Comparison of ENCODE assay signal across 21 cellular contexts in genomic region chr14:94771191-94771905, GRCh38. TPM values are rescaled to one million over a fixed set of nuclear protein-coding genes. Genes with fewer than 3 reads are reported as not detected.
DNase-seq lines count a peak whose midpoint lies in the region; ATAC-seq and TF ChIP-seq lines count a peak whose summit lies in the region.
"Had no signal": no experiment of that assay in that cellular context is flagged by ENCODE, and none has a peak within 500 bp of the region (broad histone marks: within the 10 kb centered on the region; RNA-seq: fewer than 3 reads in every experiment).

No MANE protein-coding gene starts in this region.

- H3K4ac ChIP-seq in H9 (ENCODE audit: low read depth, low read length) (no peak overlapping the region), trophoblast cell (ENCODE audit: low read depth, low read length) (no peak overlapping the region)

- H3K27ac ChIP-seq in H9 (ENCODE audit: insufficient read length, low read depth, low read length) (no peak overlapping the region), iPS-18a (ENCODE audit: low read length) (no peak overlapping the region), trophoblast cell (ENCODE audit: low read depth, low read length) (no peak overlapping the region)
- H3K27ac ChIP-seq: KMS-11, lower lobe of right lung, tibial artery had no signal

- WGBS in H9 (ENCODE audit: extremely low coverage, insufficient read length, low lambda C conversion rate), result no CpG with 5 or more reads among the region's 54 CpGs
- no CpG with 5 or more reads among the region's 54 CpGs for WGBS in trophoblast cell (ENCODE audit: extremely low coverage, insufficient coverage, insufficient read length)

- H4K91ac ChIP-seq in H9 (ENCODE audit: insufficient read length, low read depth, low read length) (no peak overlapping the region), trophoblast cell (ENCODE audit: low read depth, low read length) (no peak overlapping the region)

- no peak overlapping the region for H3K27ac Mint-ChIP-seq in H9
- no peak overlapping the region for H3K27ac Mint-ChIP-seq in activated T-helper 2 cell treated with anti-CD3 and anti-CD28 coated beads, Interferon-gamma antibody, Interleukin-2, Interleukin-4, amounts not matched to agents 10 μg/mL and 5 μg/mL and 100 μg/mL, durations not matched to agents 14 hours and 24 hours and 36 hours

- no peak overlapping the region for H2AK5ac ChIP-seq in H9 (ENCODE audit: insufficient read length, low read length)
- no peak overlapping the region for H2AK5ac ChIP-seq in trophoblast cell (ENCODE audit: low read length)

- H3K36me3 ChIP-seq in iPS-18a (ENCODE audit: control insufficient read depth, low read depth, low read length), result no peaks in the 10 kb centered on the region
- no peaks in the 10 kb centered on the region for H3K36me3 ChIP-seq in trophoblast cell (ENCODE audit: control insufficient read depth in 1 of 2, insufficient read depth in 2 of 2, low read length in 2 of 2)
- H3K36me3 ChIP-seq: lower lobe of right lung, tibial artery had no signal

- no peak overlapping the region for H2BK20ac ChIP-seq in H9 (ENCODE audit: low read depth, low read length, poor library complexity, severe bottlenecking)

- H3K18ac ChIP-seq in H9 (ENCODE audit: insufficient read length, low read depth, low read length) (no peak overlapping the region), trophoblast cell (ENCODE audit: low read length) (no peak overlapping the region)

- H3K23ac ChIP-seq in H9 (ENCODE audit: insufficient read length, low read depth, low read length) (no peak overlapping the region), trophoblast cell (ENCODE audit: low read length) (no peak overlapping the region)

- no peaks in the 10 kb centered on the region for H4K20me1 ChIP-seq in H9 (ENCODE audit: control insufficient read depth, insufficient read depth, insufficient read length)

- peaks cover 62 to 72% of the 10 kb centered on the region in 2 experiments for H3K4me1 Mint-ChIP-seq in H9
- H3K4me1 Mint-ChIP-seq in activated T-helper 2 cell treated with anti-CD3 and anti-CD28 coated beads, Interferon-gamma antibody, Interleukin-2, Interleukin-4, amounts not matched to agents 10 μg/mL and 5 μg/mL and 100 μg/mL, durations not matched to agents 14 hours and 24 hours and 36 hours (ENCODE audit: low read depth), result peaks cover 9% of the 10 kb centered on the region

- no peaks in the 10 kb centered on the region for H3K36me3 Mint-ChIP-seq in H9 (ENCODE audit: insufficient read depth in 1 of 3, low read depth in 3 of 3)
- H3K36me3 Mint-ChIP-seq in activated T-helper 2 cell treated with anti-CD3 and anti-CD28 coated beads, Interferon-gamma antibody, Interleukin-2, Interleukin-4, amounts not matched to agents 10 μg/mL and 5 μg/mL and 100 μg/mL, durations not matched to agents 14 hours and 24 hours and 36 hours (ENCODE audit: low read depth), result peaks cover 7% of the 10 kb centered on the region

- H2BK120ac ChIP-seq in H9 (ENCODE audit: low read depth, low read length, poor library complexity, severe bottlenecking) (no peak overlapping the region), trophoblast cell (ENCODE audit: insufficient read depth, low read length, poor library complexity) (no peak overlapping the region)

- H4K8ac ChIP-seq in H9 (replicated peaks; ENCODE audit: insufficient read length, low read depth, low read length) (no peak overlapping the region), trophoblast cell (ENCODE audit: low read depth, low read length) (no peak overlapping the region)

- peaks cover 98% of the 10 kb centered on the region for H3K27me3 Mint-ChIP-seq in H9 (ENCODE audit: low read depth)
- H3K27me3 Mint-ChIP-seq in activated T-helper 2 cell treated with anti-CD3 and anti-CD28 coated beads, Interferon-gamma antibody, Interleukin-2, Interleukin-4, amounts not matched to agents 10 μg/mL and 5 μg/mL and 100 μg/mL, durations not matched to agents 14 hours and 24 hours and 36 hours (ENCODE audit: low read depth), result peaks cover 82% of the 10 kb centered on the region

- H3K56ac ChIP-seq in H9 (ENCODE audit: insufficient read length, low read depth, low read length), result no peak overlapping the region

- H3K79me1 ChIP-seq in H9 (ENCODE audit: insufficient read depth, low read depth, low read length, poor library complexity, severe bottlenecking) (no peaks in the 10 kb centered on the region), trophoblast cell (ENCODE audit: low read length) (no peaks in the 10 kb centered on the region)

- H3K9ac ChIP-seq in H9 (ENCODE audit: extremely low read depth, insufficient read length, low read length) (no peak overlapping the region), iPS-18a (ENCODE audit: low read length) (no peak overlapping the region), trophoblast cell (ENCODE audit: low read length) (no peak overlapping the region)
- H3K9ac ChIP-seq: KMS-11 had no signal

- intact Hi-C loops in activated T-helper 2 cell treated with anti-CD3 and anti-CD28 coated beads, Interferon-gamma antibody, Interleukin-2, Interleukin-4, amounts not matched to agents 10 μg/mL and 5 μg/mL and 100 μg/mL, durations not matched to agents 14 hours and 24 hours and 36 hours (cut with micrococcal nuclease), result loop anchor here (5.0 kb wide), 1 partner anchor 984 kb away; the partner anchor contains the start of gene PRIMA1

- no peak overlapping the region for H2BK15ac ChIP-seq in H9 (ENCODE audit: low read depth, low read length)

- no peaks in the 10 kb centered on the region for H3K9me3 ChIP-seq in H9 (ENCODE audit: control insufficient read depth, low read depth, low read length)
- no peaks in the 10 kb centered on the region for H3K9me3 ChIP-seq in iPS-18a (ENCODE audit: control insufficient read depth, low read depth, low read length)
- H3K9me3 ChIP-seq in trophoblast cell (ENCODE audit: insufficient read depth, low read depth, low read length), result peaks cover 3% of the 10 kb centered on the region
- H3K9me3 ChIP-seq: lower lobe of right lung, psoas muscle, SJSA1, tibial artery had no signal

- peaks cover 5% of the 10 kb centered on the region for H3K23me2 ChIP-seq in H9 (ENCODE audit: insufficient read length, low read depth, low read length, poor library complexity, severe bottlenecking)

- ATAC-seq in GM21390 (IDR thresholded peaks at IDR 0.05; ENCODE audit: unreplicated experiment), result no peak
- ATAC-seq: activated T-cell treated with anti-CD3 and anti-CD28 coated beads, Interleukin-2, amount 50 U/mL, for 4 hours; lower lobe of right lung; naive thymus-derived CD4-positive, alpha-beta T cell; PC-3; psoas muscle had no signal

- H3K14ac ChIP-seq in H9 (ENCODE audit: insufficient read depth, low read length), result no peak overlapping the region
- H3K14ac ChIP-seq in trophoblast cell (ENCODE audit: low read length), result no peak overlapping the region

- H2BK12ac ChIP-seq in H9 (ENCODE audit: insufficient read length, low read depth, low read length), result no peak overlapping the region
- H2BK12ac ChIP-seq in trophoblast cell (ENCODE audit: low read length), result no peak overlapping the region

- TF ChIP-seq CTCF in H9 (conservative IDR thresholded peaks at IDR 0.05), result no peak

- H3K4me1 ChIP-seq in H9 (ENCODE audit: insufficient read depth, low read length), result no peaks in the 10 kb centered on the region
- peaks cover 54% of the 10 kb centered on the region for H3K4me1 ChIP-seq in iPS-18a (ENCODE audit: control insufficient read depth, low read depth, low read length)
- H3K4me1 ChIP-seq in trophoblast cell (ENCODE audit: control insufficient read depth in 1 of 2, insufficient read depth in 2 of 2, low read length in 2 of 2), result peaks cover 9 to 14% of the 10 kb centered on the region in 2 experiments

- no peak overlapping the region for H2BK5ac ChIP-seq in H9 (ENCODE audit: insufficient read length, low read length)
- no peak overlapping the region for H2BK5ac ChIP-seq in trophoblast cell (ENCODE audit: low read depth, low read length, poor library complexity)

- H4K5ac ChIP-seq in H9 (ENCODE audit: insufficient read length, low read depth, low read length), result no peak overlapping the region

- peak overlapping the region; percentile 48 for H3K4me3 ChIP-seq in iPS-18a (ENCODE audit: low read length)
- no peak overlapping the region for H3K4me3 ChIP-seq in trophoblast cell (ENCODE audit: low read depth, low read length)
- H3K4me3 ChIP-seq: lower lobe of right lung, tibial artery had no signal

- H2AFZ ChIP-seq in H9 (ENCODE audit: low read length) (no peak overlapping the region), trophoblast cell (ENCODE audit: insufficient read depth, low read length, poor library complexity) (no peak overlapping the region)

- no peaks in the 10 kb centered on the region; a peak in 2 of 5 replicates for H3K9me3 Mint-ChIP-seq in H9
- no peaks in the 10 kb centered on the region for H3K9me3 Mint-ChIP-seq in activated T-helper 2 cell treated with anti-CD3 and anti-CD28 coated beads, Interferon-gamma antibody, Interleukin-2, Interleukin-4, amounts not matched to agents 10 μg/mL and 5 μg/mL and 100 μg/mL, durations not matched to agents 14 hours and 24 hours and 36 hours
- H3K9me3 Mint-ChIP-seq: activated T-cell treated with anti-CD3 and anti-CD28 coated beads, Interleukin-2, amount 50 U/mL, for 4 hours had no signal

- DNase-seq in H9, result no peak
- DNase-seq in activated T-helper 2 cell treated with anti-CD3 and anti-CD28 coated beads, Interferon-gamma antibody, Interleukin-2, Interleukin-4, amounts not matched to agents 10 μg/mL and 5 μg/mL and 100 μg/mL, durations not matched to agents 14 hours and 24 hours and 36 hours (ENCODE audit: low spot score), result no peak
- DNase-seq in trophoblast cell, result no peak
- DNase-seq in cerebellar cortex (ENCODE audit: low spot score), result no peak
- DNase-seq in NCI-H82 (lab: John Stamatoyannopoulos, UW), result no peak
- DNase-seq: activated T-cell treated with anti-CD3 and anti-CD28 coated beads, Interleukin-2, amount 50 U/mL, for 4 hours; central memory CD4-positive, alpha-beta T cell; HCEC 1CT; lower lobe of right lung; naive thymus-derived CD4-positive, alpha-beta T cell; NCI-H1092; NCI-H2081 treated with DMSO at 0.1 percent for 48 hours; PC-3; psoas muscle; T1000; tibial artery had no signal

- H3T11ph ChIP-seq in H9 (ENCODE audit: low read length), result no peak overlapping the region

- H3K27me3 ChIP-seq in H9 (ENCODE audit: insufficient read depth, low read length), result peaks cover 91% of the 10 kb centered on the region
- H3K27me3 ChIP-seq in iPS-18a (ENCODE audit: control insufficient read depth, insufficient read depth, low read length), result peaks cover 100% of the 10 kb centered on the region
- peaks cover 88% of the 10 kb centered on the region for H3K27me3 ChIP-seq in trophoblast cell (ENCODE audit: insufficient read depth, low read length)
- H3K27me3 ChIP-seq: SJSA1 had no signal

- peak overlapping the region; percentile 39 for H3K4me2 ChIP-seq in H9 (ENCODE audit: insufficient read depth, insufficient read length, low read length)
- H3K4me2 ChIP-seq in trophoblast cell (ENCODE audit: low read length), result peak overlapping the region; percentile 8

- no peak overlapping the region for H4K12ac ChIP-seq in trophoblast cell (ENCODE audit: low read depth, low read length)

- H3K4me3 Mint-ChIP-seq in H9, result peak overlapping the region; percentile 29 to 79; a peak in 4 of 5 replicates
- H3K4me3 Mint-ChIP-seq in activated T-helper 2 cell treated with anti-CD3 and anti-CD28 coated beads, Interferon-gamma antibody, Interleukin-2, Interleukin-4, amounts not matched to agents 10 μg/mL and 5 μg/mL and 100 μg/mL, durations not matched to agents 14 hours and 24 hours and 36 hours (ENCODE audit: low read depth), result peak overlapping the region; percentile 17

- no peaks in the 10 kb centered on the region for H3K79me2 ChIP-seq in H9 (ENCODE audit: insufficient read depth, low read length)
- no peaks in the 10 kb centered on the region for H3K79me2 ChIP-seq in trophoblast cell (ENCODE audit: control insufficient read depth, insufficient read depth, low read length, poor library complexity)

RNA-seq across cellular contexts. Expression of gene GSC, which starts 1.4 kb away (rescaled TPM):
- total RNA-seq in H9 (2021), result 0.22 TPM in 1 of 2 replicates, not detected in the other
- 0.14 TPM in 1 of 2 replicates, not detected in the other for total RNA-seq in activated T-helper 2 cell treated with anti-CD3 and anti-CD28 coated beads, Interferon-gamma antibody, Interleukin-2, Interleukin-4, amounts not matched to agents 10 μg/mL and 5 μg/mL and 100 μg/mL, durations not matched to agents 14 hours and 24 hours and 36 hours
- not detected in 2 replicates for polyA plus RNA-seq in trophoblast cell (2013)
- total RNA-seq: activated T-cell treated with anti-CD3 and anti-CD28 coated beads, Interleukin-2, amount 50 U/mL, for 4 hours; naive thymus-derived CD4-positive, alpha-beta T cell; PC-3 had no signal
- polyA plus RNA-seq: BJ; naive thymus-derived CD4-positive, alpha-beta T cell had no signal
